Comparison of ENCODE assay signal across 8 cellular contexts in genomic region chr3:49785565-49786356, GRCh38. TPM values are rescaled to one million over a fixed set of nuclear protein-coding genes. Genes with fewer than 3 reads are reported as not detected.
DNase-seq lines count a peak whose midpoint lies in the region; ATAC-seq and TF ChIP-seq lines count a peak whose summit lies in the region.

No MANE protein-coding gene starts in this region.

- H3K4me3 Mint-ChIP-seq in activated CD8-positive, alpha-beta T cell treated with anti-CD3 and anti-CD28 coated beads for 36 hours, result peak overlapping the region; percentile 89

- TF ChIP-seq CTCF in GM06990 (IDR thresholded peaks at IDR 0.05; ENCODE audit: insufficient read depth, low read length, poor library complexity, severe bottlenecking) (no peak), foreskin fibroblast (IDR thresholded peaks at IDR 0.05; ENCODE audit: low read depth, low read length) (no peak), neutrophil (IDR thresholded peaks at IDR 0.05) (no peak), GM10248 (IDR thresholded peaks at IDR 0.05; ENCODE audit: control extremely low read depth, extremely low read depth, low read depth, missing control alignments) (no peak)
- TF ChIP-seq CTCF in activated CD8-positive, alpha-beta T cell treated with anti-CD3 and anti-CD28 coated beads for 36 hours (IDR thresholded peaks at IDR 0.05), result no peak

- H3K36me3 Mint-ChIP-seq in activated CD8-positive, alpha-beta T cell treated with anti-CD3 and anti-CD28 coated beads for 36 hours (ENCODE audit: low read depth), result peaks cover 17% of the 10 kb centered on the region

- peak overlapping the region; percentile 54 for H3K9ac ChIP-seq in HUES48 (ENCODE audit: low read depth, low read length)

- H3K9me3 ChIP-seq in HUES48 (ENCODE audit: control insufficient read depth, insufficient read depth, low read length) (no peaks in the 10 kb centered on the region), neutrophil (no peaks in the 10 kb centered on the region)

- H3K27ac ChIP-seq in HUES48 (ENCODE audit: low read depth, low read length) (peak overlapping the region; percentile 90), neutrophil (peak overlapping the region; percentile 96)

- peak overlapping the region; percentile 71 for H3K4me3 ChIP-seq in GM06990 (replicated peaks; ENCODE audit: low read depth, low read length)
- peak overlapping the region; percentile 99 for H3K4me3 ChIP-seq in HUES48 (ENCODE audit: low read depth, low read length)
- peak overlapping the region; percentile 77 to 93 for H3K4me3 ChIP-seq in foreskin fibroblast (ENCODE audit: low read depth in 1 of 2, low read length in 2 of 2)
- peak overlapping the region; percentile 91 to 97 for H3K4me3 ChIP-seq in neutrophil (ENCODE audit: low read depth in 1 of 2, low read length in 1 of 2)

- H3K4me1 ChIP-seq in HUES48 (ENCODE audit: control insufficient read depth, insufficient read depth, low read length), result peaks cover 3% of the 10 kb centered on the region; the same call in 1 of the 2 replicates
- H3K4me1 ChIP-seq in neutrophil (ENCODE audit: control insufficient read depth in 1 of 2, insufficient read depth in 1 of 2, low read depth in 1 of 2, low read length in 1 of 2), result peaks cover 21 to 29% of the 10 kb centered on the region in 2 experiments

- peak overlapping the region; percentile 83 for H3K27ac Mint-ChIP-seq in activated CD8-positive, alpha-beta T cell treated with anti-CD3 and anti-CD28 coated beads for 36 hours

- H3K4me1 Mint-ChIP-seq in activated CD8-positive, alpha-beta T cell treated with anti-CD3 and anti-CD28 coated beads for 36 hours (ENCODE audit: low read depth), result peaks cover 40% of the 10 kb centered on the region

- ATAC-seq in GM21528 (IDR thresholded peaks at IDR 0.05; ENCODE audit: low FRiP score, unreplicated experiment), result peak; percentile 47
- peak; percentile 25 for ATAC-seq in activated CD8-positive, alpha-beta T cell treated with anti-CD3 and anti-CD28 coated beads for 36 hours

- peaks cover 1% of the 10 kb centered on the region for H3K27me3 Mint-ChIP-seq in activated CD8-positive, alpha-beta T cell treated with anti-CD3 and anti-CD28 coated beads for 36 hours

- no peak for DNase-seq in GM06990 (ENCODE audit: extremely low read depth, insufficient read length)
- DNase-seq in activated CD8-positive, alpha-beta T cell treated with anti-CD3 and anti-CD28 coated beads for 36 hours, result peak; percentile 47
- DNase-seq in foreskin fibroblast, result peak in 1 of 2 donors; percentile 61
- DNase-seq in NCI-H1092 treated with DMSO at 0.1 percent for 48 hours (lab: John Stamatoyannopoulos, UW), result no peak
- no peak for DNase-seq in GM10248 (ENCODE audit: extremely low spot score)

- H3K27me3 ChIP-seq in GM06990 (replicated peaks; ENCODE audit: control insufficient read depth, insufficient read depth, low read length) (no peaks in the 10 kb centered on the region), HUES48 (ENCODE audit: control insufficient read depth, insufficient read depth, low read length) (no peaks in the 10 kb centered on the region), neutrophil (peaks cover 13% of the 10 kb centered on the region)

- intact Hi-C loops in activated CD8-positive, alpha-beta T cell treated with anti-CD3 and anti-CD28 coated beads for 36 hours (cut with micrococcal nuclease), result no loop called here

- H3K36me3 ChIP-seq in GM06990 (ENCODE audit: control insufficient read depth, insufficient read depth, low read length) (peaks cover 2% of the 10 kb centered on the region), HUES48 (ENCODE audit: control insufficient read depth, insufficient read depth, low read length) (peaks cover 20% of the 10 kb centered on the region), neutrophil (peaks cover 37% of the 10 kb centered on the region)

- no peaks in the 10 kb centered on the region for H3K9me3 Mint-ChIP-seq in activated CD8-positive, alpha-beta T cell treated with anti-CD3 and anti-CD28 coated beads for 36 hours

- POLR2A ChIA-PET in activated CD8-positive, alpha-beta T cell treated with anti-CD3 and anti-CD28 coated beads for 36 hours (lab: Charles Lee), result interaction anchor here (0.6 to 1.6 kb wide), 9 partner anchors 13 to 485 kb away, joined by 3 to 8 read pairs (median 3); partner anchors contain the start of genes CDHR4, GMPPB, INKA1 and RBM6
- POLR2A ChIA-PET in GM10248 (lab: Yijun Ruan, JAX), result interaction anchor here (0.6 to 1.1 kb wide), 3 partner anchors 14 to 51 kb away, joined by 3 to 6 read pairs (median 6); partner anchors contain the start of genes CDHR4 and INKA1

- CTCF ChIA-PET in activated CD8-positive, alpha-beta T cell treated with anti-CD3 and anti-CD28 coated beads for 36 hours (lab: Charles Lee), result interaction anchor here (3.2 to 3.3 kb wide), 2 partner anchors 17 to 53 kb away, joined by 15 to 30 read pairs; partner anchors contain the start of gene INKA1
- CTCF ChIA-PET in GM10248 (lab: Yijun Ruan, JAX), result interaction anchor here (1.0 to 3.8 kb wide), 3 partner anchors 13 to 54 kb away, joined by 3 to 33 read pairs (median 5); partner anchors contain the start of gene INKA1

RNA-seq across cellular contexts. Expression of gene IP6K1, which starts 0.6 kb away (rescaled TPM):
- 10 to 100 TPM; 23.5 to 24.2 TPM for total RNA-seq in activated CD8-positive, alpha-beta T cell treated with anti-CD3 and anti-CD28 coated beads for 36 hours

RNA-seq across cellular contexts. Expression of gene CDHR4, which starts 13.9 kb away (rescaled TPM):
- not detected for total RNA-seq in activated CD8-positive, alpha-beta T cell treated with anti-CD3 and anti-CD28 coated beads for 36 hours

RNA-seq across cellular contexts. Expression of gene INKA1, which starts 17.3 kb away (rescaled TPM):
- 1 to 10 TPM; 1.8 to 2.8 TPM for total RNA-seq in activated CD8-positive, alpha-beta T cell treated with anti-CD3 and anti-CD28 coated beads for 36 hours

RNA-seq across cellular contexts. Expression of gene UBA7, which starts 28.0 kb away (rescaled TPM):
- 10 to 100 TPM; 69.9 to 72.3 TPM for total RNA-seq in activated CD8-positive, alpha-beta T cell treated with anti-CD3 and anti-CD28 coated beads for 36 hours
